9 cellular contexts compared by ENCODE assay signal in genomic region chr20:51382986-51383821, GRCh38.
DNase-seq lines count a peak whose midpoint lies in the region; ATAC-seq and TF ChIP-seq lines count a peak whose summit lies in the region.
"Had no signal": no experiment of that assay in that cellular context is flagged by ENCODE, and none has a peak within 500 bp of the region (broad histone marks: within the 10 kb centered on the region; RNA-seq: fewer than 3 reads in every experiment).

No MANE protein-coding gene starts in this region.

- H3K4me3 Mint-ChIP-seq in WTC11 (no peak overlapping the region), HFFc6 (no peak overlapping the region)

- no peaks in the 10 kb centered on the region for H3K36me3 Mint-ChIP-seq in WTC11
- H3K36me3 Mint-ChIP-seq in HFFc6 (ENCODE audit: low read depth), result no peaks in the 10 kb centered on the region

- H3K27ac Mint-ChIP-seq in WTC11, result 0 out of 2 replicates have a peak overlapping the region, but pooled peaks have one; percentile 8
- no peak overlapping the region for H3K27ac Mint-ChIP-seq in HFFc6

- H3K27me3 Mint-ChIP-seq in WTC11 (ENCODE audit: low read depth) (0 out of 2 replicates have a peak, but pooled peaks cover 2% of the 10 kb centered on the region), HFFc6 (ENCODE audit: insufficient read depth) (no peaks in the 10 kb centered on the region)

- intact Hi-C loops in posterior vena cava (cut with DNase I), result no loop called here

- H3K9me3 Mint-ChIP-seq in WTC11 (no peaks in the 10 kb centered on the region), HFFc6 (no peaks in the 10 kb centered on the region)

- POLR2A ChIA-PET in WTC11 (lab: Charles Lee), result no interaction called here

- CTCF ChIA-PET in WTC11 (lab: Charles Lee), result interaction anchor here (1.3 to 2.3 kb wide), 2 partner anchors 212 to 395 kb away, joined by 5 to 9 read pairs; no protein-coding TSS in a partner anchor

- peak; percentile 40 for DNase-seq in EH (ENCODE audit: low read depth)
- DNase-seq in NCI-H1105 treated with DMSO at 0.1 percent for 48 hours (lab: John Stamatoyannopoulos, UW), result peak; percentile 78
- DNase-seq in WTC11 (ENCODE audit: low spot score), result no peak
- DNase-seq in posterior vena cava (ENCODE audit: low spot score), result peak; percentile 72
- no peak for DNase-seq in T-helper 1 cell
- DNase-seq in HFFc6, result no peak

- TF ChIP-seq CTCF in WTC11 (IDR thresholded peaks at IDR 0.05), result no peak
- TF ChIP-seq CTCF in HFFc6 (IDR thresholded peaks at IDR 0.05), result no peak

- ATAC-seq in WTC11 (no peak), HG03457 (IDR thresholded peaks at IDR 0.05; ENCODE audit: unreplicated experiment) (no peak), HG02885 (IDR thresholded peaks at IDR 0.05; ENCODE audit: poor library complexity, unreplicated experiment) (no peak)
- ATAC-seq: left lung had no signal

- H3K4me1 Mint-ChIP-seq in WTC11 (peaks cover 34% of the 10 kb centered on the region), HFFc6 (ENCODE audit: low read depth) (peaks cover 52% of the 10 kb centered on the region)

TF ChIP-seq in WTC11, 78 proteins besides CTCF, POLR2A, EP300 and RAD21:
- TF ChIP-seq RORB (CRISPR knock-in tag; IDR thresholded peaks at IDR 0.05) (no peak), GRHL2 (CRISPR knock-in tag; IDR thresholded peaks at IDR 0.05; ENCODE audit: insufficient replicate concordance, severe bottlenecking) (no peak), ZNF138 (CRISPR knock-in tag; conservative IDR thresholded peaks at IDR 0.05) (no peak), ARID4B (CRISPR knock-in tag; IDR thresholded peaks at IDR 0.05; ENCODE audit: borderline replicate concordance) (no peak), ZBTB43 (CRISPR knock-in tag; IDR thresholded peaks at IDR 0.05) (no peak)

Comparison
In these comparisons a context has a peak if more than half of its experiments do, and no peak if none do; other contexts are left out.
1. DNase-seq: peak in EH (single experiment), NCI-H1105 treated with DMSO at 0.1 percent for 48 hours (single experiment) and posterior vena cava (single experiment); none in WTC11 (single experiment), T-helper 1 cell (0 of 5) and HFFc6 (single experiment).